In genomic region chr16:75248142-75248535, GRCh38 we compare ENCODE assay signal across 12 cellular contexts. TPM values are rescaled to one million over a fixed set of nuclear protein-coding genes. Genes with fewer than 3 reads are reported as not detected.
DNase-seq lines count a peak whose midpoint lies in the region; ATAC-seq and TF ChIP-seq lines count a peak whose summit lies in the region.
"Had no signal": no experiment of that assay in that cellular context is flagged by ENCODE, and none has a peak within 500 bp of the region (broad histone marks: within the 10 kb centered on the region; RNA-seq: fewer than 3 reads in every experiment).

No MANE protein-coding gene starts in this region.

- H3K4me1 ChIP-seq in NT2/D1 (ENCODE audit: insufficient read depth, insufficient read length) (peaks cover 71% of the 10 kb centered on the region), endodermal cell (ENCODE audit: control insufficient read depth, insufficient read depth, low read length) (peaks cover 20% of the 10 kb centered on the region), thoracic aorta (ENCODE audit: control insufficient read depth in 1 of 2, low read depth in 2 of 2) (peaks cover 75 to 85% of the 10 kb centered on the region in 2 donors)

- TF ChIP-seq CTCF in endodermal cell (conservative IDR thresholded peaks at IDR 0.05) (no peak), thoracic aorta (IDR thresholded peaks at IDR 0.05) (no peak)
- TF ChIP-seq CTCF in CD4-positive, alpha-beta T cell (IDR thresholded peaks at IDR 0.05) = no peak

- POLR2A ChIA-PET in CD4-positive, alpha-beta T cell (lab: Charles Lee) = no interaction called here

- H3K36me3 ChIP-seq in NT2/D1 (ENCODE audit: insufficient read depth, insufficient read length, low read length) (peaks cover 54% of the 10 kb centered on the region), endodermal cell (ENCODE audit: control insufficient read depth, insufficient read depth, low read length) (no peaks in the 10 kb centered on the region), thoracic aorta (no peaks in the 10 kb centered on the region)

- no peak overlapping the region for H3K27ac ChIP-seq in endodermal cell (ENCODE audit: low read depth, low read length)
- H3K27ac ChIP-seq in thoracic aorta = peak overlapping the region; percentile 96 to 99
- no peak overlapping the region for H3K27ac ChIP-seq in CD4-positive, alpha-beta T cell (ENCODE audit: low read depth, low read length)

- no peaks in the 10 kb centered on the region for H3K27me3 ChIP-seq in NT2/D1 (ENCODE audit: insufficient read depth, insufficient read length)
- no peaks in the 10 kb centered on the region for H3K27me3 ChIP-seq in endodermal cell (ENCODE audit: control insufficient read depth, insufficient read depth, low read length, poor library complexity, severe bottlenecking)
- no peaks in the 10 kb centered on the region for H3K27me3 ChIP-seq in thoracic aorta (replicated peaks; ENCODE audit: insufficient read depth)
- peaks cover 34% of the 10 kb centered on the region for H3K27me3 ChIP-seq in CD4-positive, alpha-beta T cell (ENCODE audit: control insufficient read depth, insufficient read depth, low read length)

- H3K9me3 Mint-ChIP-seq in endodermal cell = no peaks in the 10 kb centered on the region
- no peaks in the 10 kb centered on the region for H3K9me3 Mint-ChIP-seq in CD4-positive, alpha-beta T cell
- H3K9me3 Mint-ChIP-seq: activated T-helper 1 cell treated with anti-CD3 and anti-CD28 coated beads, Interleukin-12 subunit alpha, Interleukin-12 subunit beta, Interleukin-2, Interleukin-4 antibody, amounts not matched to agents 30 ng/mL and 10 ng/mL and 1 ng/mL, durations not matched to agents 14 hours and 24 hours and 36 hours; memory B cell had no signal

- H3K4me3 ChIP-seq in NT2/D1 (ENCODE audit: insufficient read length, low read depth) (no peak overlapping the region), endodermal cell (ENCODE audit: low read length) (no peak overlapping the region), thoracic aorta (peak overlapping the region; percentile 92)

- H3K9me3 ChIP-seq in NT2/D1 (ENCODE audit: insufficient read depth, low read length) (no peaks in the 10 kb centered on the region), endodermal cell (ENCODE audit: control insufficient read depth, low read length) (no peaks in the 10 kb centered on the region), thoracic aorta (no peaks in the 10 kb centered on the region)
- H3K9me3 ChIP-seq in CD4-positive, alpha-beta T cell (ENCODE audit: control insufficient read depth, low read length) = no peaks in the 10 kb centered on the region

- H3K36me3 Mint-ChIP-seq in endodermal cell (ENCODE audit: low read depth) = peaks cover 6% of the 10 kb centered on the region
- no peaks in the 10 kb centered on the region for H3K36me3 Mint-ChIP-seq in CD4-positive, alpha-beta T cell (ENCODE audit: low read depth)
- H3K36me3 Mint-ChIP-seq: memory B cell had no signal

- H3K4me1 Mint-ChIP-seq in endodermal cell = peaks cover 26% of the 10 kb centered on the region
- H3K4me1 Mint-ChIP-seq in CD4-positive, alpha-beta T cell (ENCODE audit: low read depth) = peaks cover 5% of the 10 kb centered on the region

- peak overlapping the region; percentile 58 for H3K9ac ChIP-seq in NT2/D1 (ENCODE audit: insufficient read length, low read depth)
- no peak overlapping the region for H3K9ac ChIP-seq in endodermal cell (ENCODE audit: extremely low read depth, low read length, poor library complexity, severe bottlenecking)

- no peaks in the 10 kb centered on the region for H3K27me3 Mint-ChIP-seq in endodermal cell (ENCODE audit: insufficient read depth)
- H3K27me3 Mint-ChIP-seq in CD4-positive, alpha-beta T cell = peaks cover 28% of the 10 kb centered on the region

- peak overlapping the region; percentile 75 for H3K27ac Mint-ChIP-seq in endodermal cell
- H3K27ac Mint-ChIP-seq in CD4-positive, alpha-beta T cell = no peak overlapping the region
- H3K27ac Mint-ChIP-seq: activated T-helper 1 cell treated with anti-CD3 and anti-CD28 coated beads, Interleukin-12 subunit alpha, Interleukin-12 subunit beta, Interleukin-2, Interleukin-4 antibody, amounts not matched to agents 30 ng/mL and 10 ng/mL and 1 ng/mL, durations not matched to agents 14 hours and 24 hours and 36 hours; memory B cell had no signal

- H3K4me3 Mint-ChIP-seq in endodermal cell = peak overlapping the region; percentile 8
- H3K4me3 Mint-ChIP-seq in CD4-positive, alpha-beta T cell = no peak overlapping the region
- H3K4me3 Mint-ChIP-seq: activated T-helper 1 cell treated with anti-CD3 and anti-CD28 coated beads, Interleukin-12 subunit alpha, Interleukin-12 subunit beta, Interleukin-2, Interleukin-4 antibody, amounts not matched to agents 30 ng/mL and 10 ng/mL and 1 ng/mL, durations not matched to agents 14 hours and 24 hours and 36 hours; memory B cell had no signal

- DNase-seq in NT2/D1 (ENCODE audit: low read depth, low spot score) (no peak), endodermal cell (no peak), midbrain (lab: John Stamatoyannopoulos, UW) (peak; percentile 76), thoracic aorta (ENCODE audit: low spot score) (no peak)
- DNase-seq in stimulated activated CD4-positive, alpha-beta T cell treated with anti-CD3 and anti-CD28 coated beads, Interleukin-4, amount 100 ng/mL, for 24 hours = no peak
- DNase-seq in CD4-positive, alpha-beta T cell = no peak
- DNase-seq in stimulated activated CD4-positive, alpha-beta T cell treated with anti-CD3 and anti-CD28 coated beads, Interleukin-4, amount 100 ng/mL, for 4 hours = no peak
- DNase-seq: NCI-H345; stimulated activated CD4-positive, alpha-beta T cell treated with anti-CD3 and anti-CD28 coated beads, Interleukin-4, amount 100 ng/mL, for 1 hour had no signal

- CTCF ChIA-PET in CD4-positive, alpha-beta T cell (lab: Charles Lee) = interaction anchor here (1.1 kb wide), 1 partner anchor 14 kb away, joined by 3 read pairs; no protein-coding TSS in a partner anchor

- no peak for ATAC-seq in thoracic aorta (ENCODE audit: insufficient number of reproducible peaks, low FRiP score, low read depth)
- no peak for ATAC-seq in HG02981 (IDR thresholded peaks at IDR 0.05; ENCODE audit: unreplicated experiment)
- no peak for ATAC-seq in CD4-positive, alpha-beta T cell (ENCODE audit: poor library complexity)

- WGBS in endodermal cell (ENCODE audit: insufficient coverage in 1 of 2, insufficient read length in 1 of 2), 2 experiments = 92 to 97% methylated on average over 10 to 13 of the region's 13 CpGs

- intact Hi-C loops in CD4-positive, alpha-beta T cell (cut with DNase I, micrococcal nuclease) = no loop called here

RNA-seq across cellular contexts. Expression of gene BCAR1, which starts 3.3 kb away (rescaled TPM):
- total RNA-seq in endodermal cell (10 to 100 TPM; 56.2 to 74.3 TPM), thoracic aorta (100 to 1,000 TPM; 116 to 166 TPM)
- polyA plus RNA-seq in endodermal cell (2013, experiment 1 of 2) = 38.6 TPM
- polyA plus RNA-seq in endodermal cell (2013, experiment 2 of 2) = 33.2 TPM
- total RNA-seq in CD4-positive, alpha-beta T cell = under 1 TPM; 0.08 to 0.17 TPM

RNA-seq across cellular contexts. Expression of gene CTRB1, which starts 29.4 kb away (rescaled TPM):
- total RNA-seq in endodermal cell (not detected), thoracic aorta (1 to 10 TPM; 4.9 to 9.3 TPM)
- not detected for polyA plus RNA-seq in endodermal cell (2013, experiment 1 of 2)
- not detected for polyA plus RNA-seq in endodermal cell (2013, experiment 2 of 2)
- total RNA-seq in CD4-positive, alpha-beta T cell = not detected
- total RNA-seq: activated T-helper 1 cell treated with anti-CD3 and anti-CD28 coated beads, Interleukin-12 subunit alpha, Interleukin-12 subunit beta, Interleukin-2, Interleukin-4 antibody, amounts not matched to agents 30 ng/mL and 10 ng/mL and 1 ng/mL, durations not matched to agents 14 hours and 24 hours and 36 hours had no signal

RNA-seq across cellular contexts. Expression of gene CTRB2, which starts 41.2 kb away (rescaled TPM):
- not detected for total RNA-seq in endodermal cell
- polyA plus RNA-seq in endodermal cell (2013, experiment 1 of 2) = not detected
- not detected for polyA plus RNA-seq in endodermal cell (2013, experiment 2 of 2)
- 10 to 100 TPM; 12.5 TPM for total RNA-seq in thoracic aorta
- not detected for total RNA-seq in CD4-positive, alpha-beta T cell
- total RNA-seq: activated T-helper 1 cell treated with anti-CD3 and anti-CD28 coated beads, Interleukin-12 subunit alpha, Interleukin-12 subunit beta, Interleukin-2, Interleukin-4 antibody, amounts not matched to agents 30 ng/mL and 10 ng/mL and 1 ng/mL, durations not matched to agents 14 hours and 24 hours and 36 hours had no signal

Comparison
In these comparisons a context has a peak if more than half of its experiments do, and no peak if none do; other contexts are left out.
1. H3K27ac ChIP-seq: peak in thoracic aorta (2 of 2); none in endodermal cell (single experiment) and CD4-positive, alpha-beta T cell (single experiment).
2. RNA of gene BCAR1, which starts 3.3 kb away (total RNA-seq): 116 to 166 TPM in thoracic aorta and 56.2 to 74.3 TPM in endodermal cell; 0.08 to 0.17 TPM in CD4-positive, alpha-beta T cell; every median in the first group is over 10 times any median in the second.
3. RNA of gene CTRB1, which starts 29.4 kb away (total RNA-seq): 4.9 to 9.3 TPM in thoracic aorta; not detected in endodermal cell and not detected in CD4-positive, alpha-beta T cell; every median in the first group is over 4 times any median in the second.
4. RNA of gene CTRB2, which starts 41.2 kb away (total RNA-seq): 12.5 TPM in thoracic aorta; not detected in endodermal cell and not detected in CD4-positive, alpha-beta T cell; every median in the first group is over 10 times any median in the second.